8 cellular contexts compared by ENCODE assay signal in genomic region chr14:65281991-65282908, GRCh38.
DNase-seq lines count a peak whose midpoint lies in the region; ATAC-seq and TF ChIP-seq lines count a peak whose summit lies in the region.

No MANE protein-coding gene starts in this region.

- peak overlapping the region; percentile 40 for H3K4me3 Mint-ChIP-seq in activated T-cell treated with anti-CD3 and anti-CD28 coated beads, Interleukin-2, amount 50 U/mL, for 24 hours
- H3K4me3 Mint-ChIP-seq in T-helper 2 cell treated with Interferon-gamma antibody and Interleukin-4, amounts not matched to agents 5 μg/mL and 100 μg/mL, for 36 hours, result peak overlapping the region; percentile 74
- peak overlapping the region; percentile 12 for H3K4me3 Mint-ChIP-seq in osteocyte (ENCODE audit: unreplicated experiment)

- peaks cover 37% of the 10 kb centered on the region for H3K4me1 Mint-ChIP-seq in activated T-cell treated with anti-CD3 and anti-CD28 coated beads, Interleukin-2, amount 50 U/mL, for 24 hours (ENCODE audit: low read depth)
- peaks cover 34% of the 10 kb centered on the region for H3K4me1 Mint-ChIP-seq in T-helper 2 cell treated with Interferon-gamma antibody and Interleukin-4, amounts not matched to agents 5 μg/mL and 100 μg/mL, for 36 hours (ENCODE audit: low read depth)
- H3K4me1 Mint-ChIP-seq in osteocyte (ENCODE audit: unreplicated experiment), result peaks cover 37% of the 10 kb centered on the region

- H3K9me3 Mint-ChIP-seq in activated T-cell treated with anti-CD3 and anti-CD28 coated beads, Interleukin-2, amount 50 U/mL, for 24 hours, result no peaks in the 10 kb centered on the region
- no peaks in the 10 kb centered on the region for H3K9me3 Mint-ChIP-seq in T-helper 2 cell treated with Interferon-gamma antibody and Interleukin-4, amounts not matched to agents 5 μg/mL and 100 μg/mL, for 36 hours
- no peaks in the 10 kb centered on the region for H3K9me3 Mint-ChIP-seq in osteocyte (ENCODE audit: unreplicated experiment)

- no peak for DNase-seq in activated T-cell treated with anti-CD3 and anti-CD28 coated beads, Interleukin-2, amount 50 U/mL, for 24 hours
- DNase-seq in activated T-cell treated with anti-CD3 and anti-CD28 coated beads, Interleukin-2, amount 50 U/mL, for 1 hour, result no peak
- DNase-seq in T-helper 2 cell treated with Interferon-gamma antibody and Interleukin-4, amounts not matched to agents 5 μg/mL and 100 μg/mL, for 36 hours (ENCODE audit: low spot score), result no peak
- peak; percentile 84 to 86 for DNase-seq in foreskin fibroblast
- no peak for DNase-seq in osteocyte (ENCODE audit: extremely low spot score, unreplicated experiment)
- no peak for DNase-seq in NCI-H1694 (lab: John Stamatoyannopoulos, UW)

- no peak for ATAC-seq in GM18517 (IDR thresholded peaks at IDR 0.05; ENCODE audit: unreplicated experiment)
- no peak for ATAC-seq in HG03095 (IDR thresholded peaks at IDR 0.05; ENCODE audit: unreplicated experiment)

- TF ChIP-seq CTCF in foreskin fibroblast (IDR thresholded peaks at IDR 0.05; ENCODE audit: low read depth, low read length) (no peak), osteocyte (IDR thresholded peaks at IDR 0.05) (no peak)

- no peaks in the 10 kb centered on the region for H3K36me3 Mint-ChIP-seq in activated T-cell treated with anti-CD3 and anti-CD28 coated beads, Interleukin-2, amount 50 U/mL, for 24 hours (ENCODE audit: low read depth)
- H3K36me3 Mint-ChIP-seq in T-helper 2 cell treated with Interferon-gamma antibody and Interleukin-4, amounts not matched to agents 5 μg/mL and 100 μg/mL, for 36 hours (ENCODE audit: low read depth), result no peaks in the 10 kb centered on the region
- H3K36me3 Mint-ChIP-seq in osteocyte (ENCODE audit: unreplicated experiment), result no peaks in the 10 kb centered on the region

- H3K4me3 ChIP-seq in foreskin fibroblast (ENCODE audit: low read depth in 1 of 2, low read length in 2 of 2), result peak overlapping the region; percentile 20 to 28

- no peaks in the 10 kb centered on the region for H3K27me3 Mint-ChIP-seq in activated T-cell treated with anti-CD3 and anti-CD28 coated beads, Interleukin-2, amount 50 U/mL, for 24 hours
- H3K27me3 Mint-ChIP-seq in T-helper 2 cell treated with Interferon-gamma antibody and Interleukin-4, amounts not matched to agents 5 μg/mL and 100 μg/mL, for 36 hours (ENCODE audit: low read depth), result no peaks in the 10 kb centered on the region
- no peaks in the 10 kb centered on the region for H3K27me3 Mint-ChIP-seq in osteocyte (ENCODE audit: unreplicated experiment)

- H3K27ac Mint-ChIP-seq in activated T-cell treated with anti-CD3 and anti-CD28 coated beads, Interleukin-2, amount 50 U/mL, for 24 hours, result peak overlapping the region; percentile 62
- H3K27ac Mint-ChIP-seq in T-helper 2 cell treated with Interferon-gamma antibody and Interleukin-4, amounts not matched to agents 5 μg/mL and 100 μg/mL, for 36 hours, result peak overlapping the region; percentile 69
- H3K27ac Mint-ChIP-seq in osteocyte (ENCODE audit: unreplicated experiment), result peak overlapping the region; percentile 66

Comparison
In these comparisons a context has a peak if more than half of its experiments do, and no peak if none do; other contexts are left out.
1. DNase-seq: peak in foreskin fibroblast (2 of 2); none in activated T-cell treated with anti-CD3 and anti-CD28 coated beads, Interleukin-2, amount 50 U/mL, for 24 hours (single experiment), activated T-cell treated with anti-CD3 and anti-CD28 coated beads, Interleukin-2, amount 50 U/mL, for 1 hour (single experiment), T-helper 2 cell treated with Interferon-gamma antibody and Interleukin-4, amounts not matched to agents 5 μg/mL and 100 μg/mL, for 36 hours (single experiment), osteocyte (single experiment) and NCI-H1694 (single experiment).
2. H3K4me3 Mint-ChIP-seq: peak in every context shown above with its lines; median percentile 74 in T-helper 2 cell treated with Interferon-gamma antibody and Interleukin-4, amounts not matched to agents 5 μg/mL and 100 μg/mL, for 36 hours; 40 in activated T-cell treated with anti-CD3 and anti-CD28 coated beads, Interleukin-2, amount 50 U/mL, for 24 hours; 12 in osteocyte.
3. Peak in every context shown above with its lines, with median percentiles within 50 percentile points of each other: H3K27ac Mint-ChIP-seq.